In genomic region chr10:120606051-120606764, GRCh38 we compare ENCODE assay signal across 10 cellular contexts.
DNase-seq lines count a peak whose midpoint lies in the region; ATAC-seq and TF ChIP-seq lines count a peak whose summit lies in the region.
"Had no signal": no experiment of that assay in that cellular context is flagged by ENCODE, and none has a peak within 500 bp of the region (broad histone marks: within the 10 kb centered on the region; RNA-seq: fewer than 3 reads in every experiment).

No MANE protein-coding gene starts in this region.

- peaks cover 19% of the 10 kb centered on the region for H3K9me3 Mint-ChIP-seq in chondrocyte (ENCODE audit: low read depth)

- H3K36me3 Mint-ChIP-seq in chondrocyte (ENCODE audit: low read depth), result no peaks in the 10 kb centered on the region

- ATAC-seq in GM19324 (IDR thresholded peaks at IDR 0.05; ENCODE audit: low FRiP score, unreplicated experiment), result peak; percentile 60
- peak; percentile 70 for ATAC-seq in HG02642 (IDR thresholded peaks at IDR 0.05; ENCODE audit: poor library complexity, unreplicated experiment)
- peak; percentile 62 for ATAC-seq in HG03439 (IDR thresholded peaks at IDR 0.05; ENCODE audit: unreplicated experiment)
- ATAC-seq: activated T-cell treated with anti-CD3 and anti-CD28 coated beads, Interleukin-2, amount 50 U/mL, for 4 hours had no signal

- H3K27me3 Mint-ChIP-seq in chondrocyte (ENCODE audit: low read depth), result no peaks in the 10 kb centered on the region

- DNase-seq in ELR (ENCODE audit: low read depth) (peak; percentile 3), COLO668 (lab: John Stamatoyannopoulos, UW; ENCODE audit: unreplicated experiment) (no peak), head of caudate nucleus (no peak), chondrocyte (ENCODE audit: low spot score) (no peak)
- DNase-seq in effector CD4-positive, alpha-beta T cell, result no peak
- DNase-seq: activated T-cell treated with anti-CD3 and anti-CD28 coated beads, Interleukin-2, amount 50 U/mL, for 4 hours; transverse colon had no signal

- intact Hi-C loops in head of caudate nucleus (cut with DNase I), result no loop called here

- peaks cover 6% of the 10 kb centered on the region for H3K4me1 Mint-ChIP-seq in chondrocyte (ENCODE audit: low read depth)

- TF ChIP-seq CTCF in chondrocyte (IDR thresholded peaks at IDR 0.05), result no peak

- H3K4me3 Mint-ChIP-seq in chondrocyte (ENCODE audit: unreplicated experiment), result no peak overlapping the region
- H3K4me3 Mint-ChIP-seq: activated T-cell treated with anti-CD3 and anti-CD28 coated beads, Interleukin-2, amount 50 U/mL, for 4 hours had no signal

- no peak overlapping the region for H3K27ac Mint-ChIP-seq in chondrocyte (ENCODE audit: unreplicated experiment)
